34 cellular contexts compared by ENCODE assay signal in the genomic region with DNA sequence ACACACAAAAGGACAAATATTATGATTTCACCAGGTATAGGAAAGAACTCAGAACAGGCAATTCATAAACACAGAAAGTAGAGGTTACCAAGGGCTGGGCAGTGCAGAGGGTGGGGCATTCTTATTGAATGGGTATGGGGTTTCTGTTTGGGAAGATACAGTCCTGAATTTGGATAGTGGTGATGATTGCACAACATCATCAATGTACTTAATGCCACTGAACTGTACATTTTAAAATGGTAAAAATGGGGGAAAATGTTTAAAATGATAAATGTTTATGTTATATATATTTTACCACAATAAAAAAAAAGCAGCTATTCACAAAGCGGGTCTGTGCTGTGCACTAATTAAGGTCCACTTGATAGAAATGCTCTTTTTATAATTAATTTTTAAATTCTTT.
"Had no signal": no experiment of that assay in that cellular context is flagged by ENCODE, and none has a peak within 500 bp of the region (broad histone marks: within the 10 kb centered on the region; RNA-seq: fewer than 3 reads in every experiment).

No MANE protein-coding gene starts in this region.

- H3K27ac ChIP-seq: adrenal gland, body of pancreas, brain microvascular endothelial cell, breast epithelium, VCaP had no signal

- ATAC-seq: activated CD8-positive, alpha-beta T cell treated with anti-CD3 and anti-CD28 coated beads for 36 hours; activated naive CD4-positive, alpha-beta T cell treated with anti-CD3 and anti-CD28 coated beads, Interleukin-2, amount 50 U/mL, for 72 hours; activated T-cell treated with anti-CD3 and anti-CD28 coated beads, Interleukin-2, amount 50 U/mL, for 4 hours; activated T-cell treated with anti-CD3 and anti-CD28 coated beads, Interleukin-2, amount 50 U/mL, for 72 hours; activated T-helper 17 cell treated with anti-CD3 and anti-CD28 coated beads, Interleukin-2, amount 50 U/mL, for 72 hours; body of pancreas had no signal

- H3K27me3 ChIP-seq: adrenal gland, body of pancreas, brain microvascular endothelial cell, breast epithelium had no signal

- FAIRE-seq: astrocyte, colon, TTC549 had no signal

- H3K36me3 ChIP-seq: adrenal gland, brain microvascular endothelial cell, breast epithelium had no signal

- DNase-seq: activated B cell treated with CpG ODN at 0.5 μM for 24 hours; activated CD4-positive, alpha-beta memory T cell treated with anti-CD3 and anti-CD28 coated beads for 36 hours; activated CD4-positive, alpha-beta T cell treated with anti-CD3 and anti-CD28 coated beads for 4 hours; activated CD4-positive, alpha-beta T cell treated with anti-CD3 and anti-CD28 coated beads, Interleukin-2, amount 10 ng/mL, durations not matched to agents 24 days and 14 days; activated CD4-positive, alpha-beta T cell treated with anti-CD3 and anti-CD28 coated beads, Interleukin-2, amount 50 U/mL, for 1 hour; activated CD4-positive, alpha-beta T cell treated with anti-CD3 and anti-CD28 coated beads, Interleukin-2, amount 50 U/mL, for 4 hours; activated CD4-positive, CD25-positive, alpha-beta regulatory T cell treated with anti-CD3 and anti-CD28 coated beads, Interleukin-2, amount 50 U/mL, for 72 hours; activated CD8-positive, alpha-beta memory T cell treated with anti-CD3 and anti-CD28 coated beads, Interleukin-2, amount 50 U/mL, for 4 hours; activated CD8-positive, alpha-beta T cell treated with anti-CD3 and anti-CD28 coated beads for 36 hours; activated effector memory CD4-positive, alpha-beta T cell treated with anti-CD3 and anti-CD28 coated beads, Interleukin-2, amount 50 U/mL, for 16 hours; activated gamma-delta T cell treated with Interleukin-2 at 50 U/mL for 16 hours; activated naive CD4-positive, alpha-beta T cell; activated naive CD4-positive, alpha-beta T cell treated with anti-CD3 and anti-CD28 coated beads for 36 hours; activated naive CD4-positive, alpha-beta T cell treated with anti-CD3 and anti-CD28 coated beads, Interleukin-2, amount 50 U/mL, for 16 hours; activated naive CD8-positive, alpha-beta T cell treated with anti-CD3 and anti-CD28 coated beads for 36 hours; activated T-cell treated with anti-CD3 and anti-CD28 coated beads for 4 hours; activated T-cell treated with anti-CD3 and anti-CD28 coated beads, Interleukin-2, amount 50 U/mL, for 1 hour; activated T-cell treated with anti-CD3 and anti-CD28 coated beads, Interleukin-2, amount 50 U/mL, for 4 hours; activated T-cell treated with anti-CD3 and anti-CD28 coated beads, Interleukin-2, amount 50 U/mL, for 72 hours; adrenal gland; amniotic stem cell; aorta; body of pancreas; brain microvascular endothelial cell; central memory CD4-positive, alpha-beta T cell; T-helper 2 cell; T-helper 9 cell had no signal

- H3K4me1 ChIP-seq: adrenal gland, body of pancreas, breast epithelium had no signal

- H3K9me3 ChIP-seq: adrenal gland, body of pancreas, breast epithelium had no signal

- H3K4me3 ChIP-seq: adrenal gland, body of pancreas, breast epithelium had no signal
